10 cellular contexts compared by ENCODE assay signal in genomic region chr2:157420771-157421323, GRCh38. TPM values are rescaled to one million over a fixed set of nuclear protein-coding genes. Genes with fewer than 3 reads are reported as not detected.
DNase-seq lines count a peak whose midpoint lies in the region; ATAC-seq and TF ChIP-seq lines count a peak whose summit lies in the region.
"Had no signal": no experiment of that assay in that cellular context is flagged by ENCODE, and none has a peak within 500 bp of the region (broad histone marks: within the 10 kb centered on the region; RNA-seq: fewer than 3 reads in every experiment).

No MANE protein-coding gene starts in this region.

- POLR2A ChIA-PET in activated CD4-positive, alpha-beta T cell treated with anti-CD3 and anti-CD28 coated beads for 36 hours (lab: Charles Lee): interaction anchor here (0.5 to 4.6 kb wide), 16 partner anchors 9 to 123 kb away, joined by 3 to 25 read pairs (median 6); partner anchors contain the start of gene CYTIP
- POLR2A ChIA-PET in activated naive CD8-positive, alpha-beta T cell treated with anti-CD3 and anti-CD28 coated beads, Interleukin-2, amount 10 ng/mL, durations not matched to agents 7 days and 5 days (lab: Charles Lee): interaction anchor here (0.6 to 18.8 kb wide), 5 partner anchors 9 to 93 kb away, joined by 3 to 470 read pairs (median 4); partner anchors contain the start of gene CYTIP

- H3K4me1 ChIP-seq in spleen: peaks cover 37 to 86% (median 63%) of the 10 kb centered on the region in 6 donors
- H3K4me1 ChIP-seq in ascending aorta: no peaks in the 10 kb centered on the region
- H3K4me1 ChIP-seq: SJSA1 had no signal

- no peaks in the 10 kb centered on the region for H3K27me3 Mint-ChIP-seq in activated CD4-positive, alpha-beta T cell treated with anti-CD3 and anti-CD28 coated beads for 36 hours
- H3K27me3 Mint-ChIP-seq in activated naive CD8-positive, alpha-beta T cell treated with anti-CD3 and anti-CD28 coated beads, Interleukin-2, amount 10 ng/mL, durations not matched to agents 7 days and 5 days: no peaks in the 10 kb centered on the region

- ATAC-seq in activated CD4-positive, alpha-beta T cell treated with anti-CD3 and anti-CD28 coated beads for 36 hours: peak; percentile 57
- peak; percentile 52 for ATAC-seq in HG03457 (IDR thresholded peaks at IDR 0.05; ENCODE audit: unreplicated experiment)
- ATAC-seq in activated naive CD8-positive, alpha-beta T cell treated with anti-CD3 and anti-CD28 coated beads, Interleukin-2, amount 10 ng/mL, durations not matched to agents 7 days and 5 days (ENCODE audit: low read depth): peak; percentile 24

- intact Hi-C loops in activated CD4-positive, alpha-beta T cell treated with anti-CD3 and anti-CD28 coated beads for 36 hours (cut with DNase I, micrococcal nuclease): loop anchor here (1.0 to 10.0 kb wide), 5 partner anchors 8 to 174 kb away; no protein-coding TSS in a partner anchor
- intact Hi-C loops in spleen (cut with DNase I; ENCODE audit: low total_unique reads) (no loop called here), dorsolateral prefrontal cortex (cut with DNase I) (no loop called here), ascending aorta (cut with DNase I) (no loop called here)

- DNase-seq in activated CD4-positive, alpha-beta T cell treated with anti-CD3 and anti-CD28 coated beads for 36 hours: peak; percentile 60
- no peak for DNase-seq in activated CD4-positive, alpha-beta T cell treated with anti-CD3 and anti-CD28 coated beads, Interleukin-2, amount 50 U/mL, for 1 hour
- DNase-seq in activated naive CD8-positive, alpha-beta T cell treated with anti-CD3 and anti-CD28 coated beads, Interleukin-2, amount 10 ng/mL, durations not matched to agents 7 days and 5 days: no peak
- DNase-seq in spleen (peak; percentile 34), epidermal melanocyte (ENCODE audit: insufficient read length, low spot score) (no peak), dorsolateral prefrontal cortex (no peak), ascending aorta (ENCODE audit: low spot score in 2 of 2) (no peak)

- TF ChIP-seq CTCF in spleen (IDR thresholded peaks at IDR 0.05 in 8 of 11, conservative IDR thresholded peaks at IDR 0.05 in 3 of 11) (peak in 1 of 11 experiments; percentile 13), dorsolateral prefrontal cortex (IDR thresholded peaks at IDR 0.05 in 54 of 56, conservative IDR thresholded peaks at IDR 0.05 in 2 of 56; ENCODE audit: low read depth in 1 of 56, partially characterized antibody in 56 of 56) (no peak), ascending aorta (IDR thresholded peaks at IDR 0.05) (no peak)

- H3K9me3 ChIP-seq in spleen (peaks cover 0 to 9% (median 7%) of the 10 kb centered on the region in 8 donors), ascending aorta (no peaks in the 10 kb centered on the region)
- H3K9me3 ChIP-seq: SJSA1, thoracic aorta had no signal

- CTCF ChIA-PET in activated CD4-positive, alpha-beta T cell treated with anti-CD3 and anti-CD28 coated beads for 36 hours (lab: Charles Lee): interaction anchor here (0.7 to 7.1 kb wide), 16 partner anchors 10 to 119 kb away, joined by 3 to 50 read pairs (median 4); partner anchors contain the start of genes CYTIP and ERMN

- H3K27me3 ChIP-seq in spleen (replicated peaks in 1 of 7) (no peaks in the 10 kb centered on the region), dorsolateral prefrontal cortex (peaks cover 0 to 3% (median 0%) of the 10 kb centered on the region in 45 donors), ascending aorta (no peaks in the 10 kb centered on the region)
- H3K27me3 ChIP-seq: SJSA1 had no signal

- peaks cover 78% of the 10 kb centered on the region for H3K4me1 Mint-ChIP-seq in activated CD4-positive, alpha-beta T cell treated with anti-CD3 and anti-CD28 coated beads for 36 hours
- H3K4me1 Mint-ChIP-seq in activated naive CD8-positive, alpha-beta T cell treated with anti-CD3 and anti-CD28 coated beads, Interleukin-2, amount 10 ng/mL, durations not matched to agents 7 days and 5 days: peaks cover 64% of the 10 kb centered on the region

- WGBS in spleen, 5 donors: 28 to 42% (median 34%) methylated on average over 4 of the region's 4 CpGs

- H3K27ac Mint-ChIP-seq in activated CD4-positive, alpha-beta T cell treated with anti-CD3 and anti-CD28 coated beads for 36 hours: peak overlapping the region; percentile 93
- peak overlapping the region; percentile 85 for H3K27ac Mint-ChIP-seq in activated naive CD8-positive, alpha-beta T cell treated with anti-CD3 and anti-CD28 coated beads, Interleukin-2, amount 10 ng/mL, durations not matched to agents 7 days and 5 days

- H3K27ac ChIP-seq in spleen (peak overlapping the region; percentile 64 to 94 (median 88)), dorsolateral prefrontal cortex (peak overlapping the region in 5 of 59 donors; percentile 19 to 57 (median 28)), ascending aorta (no peak overlapping the region)
- H3K27ac ChIP-seq: SJSA1, thoracic aorta had no signal

- no peak for TF ChIP-seq POLR2A in spleen (IDR thresholded peaks at IDR 0.05)

- peak overlapping the region; percentile 52 for H3K4me3 Mint-ChIP-seq in activated CD4-positive, alpha-beta T cell treated with anti-CD3 and anti-CD28 coated beads for 36 hours
- H3K4me3 Mint-ChIP-seq in activated naive CD8-positive, alpha-beta T cell treated with anti-CD3 and anti-CD28 coated beads, Interleukin-2, amount 10 ng/mL, durations not matched to agents 7 days and 5 days: peak overlapping the region; percentile 63

- peaks cover 4 to 92% (median 20%) of the 10 kb centered on the region in 6 donors for H3K36me3 ChIP-seq in spleen
- H3K36me3 ChIP-seq in ascending aorta: no peaks in the 10 kb centered on the region
- H3K36me3 ChIP-seq: SJSA1, thoracic aorta had no signal

- H3K4me3 ChIP-seq in spleen: peak overlapping the region in 1 of 8 donors; percentile 54
- no peak overlapping the region for H3K4me3 ChIP-seq in dorsolateral prefrontal cortex
- H3K4me3 ChIP-seq in ascending aorta: no peak overlapping the region
- H3K4me3 ChIP-seq: SJSA1, thoracic aorta had no signal

- no peaks in the 10 kb centered on the region for H3K9me3 Mint-ChIP-seq in activated CD4-positive, alpha-beta T cell treated with anti-CD3 and anti-CD28 coated beads for 36 hours (ENCODE audit: low read depth)
- H3K9me3 Mint-ChIP-seq in activated naive CD8-positive, alpha-beta T cell treated with anti-CD3 and anti-CD28 coated beads, Interleukin-2, amount 10 ng/mL, durations not matched to agents 7 days and 5 days: peaks cover 3% of the 10 kb centered on the region

- H3K36me3 Mint-ChIP-seq in activated CD4-positive, alpha-beta T cell treated with anti-CD3 and anti-CD28 coated beads for 36 hours (ENCODE audit: low read depth): peaks cover 84% of the 10 kb centered on the region
- H3K36me3 Mint-ChIP-seq in activated naive CD8-positive, alpha-beta T cell treated with anti-CD3 and anti-CD28 coated beads, Interleukin-2, amount 10 ng/mL, durations not matched to agents 7 days and 5 days: peaks cover 66% of the 10 kb centered on the region

RNA-seq across cellular contexts. Expression of gene CYTIP, which starts 23.0 kb away (rescaled TPM):
- total RNA-seq in activated CD4-positive, alpha-beta T cell treated with anti-CD3 and anti-CD28 coated beads for 36 hours: 100 to 1,000 TPM; 470 to 536 TPM
- 100 to 1,000 TPM; 233 to 238 TPM for total RNA-seq in activated naive CD8-positive, alpha-beta T cell treated with anti-CD3 and anti-CD28 coated beads, Interleukin-2, amount 10 ng/mL, durations not matched to agents 7 days and 5 days
- total RNA-seq in spleen (100 to 1,000 TPM in 6 of 7 donors, 10 to 100 TPM in 1; 85.6 to 135 (median 106) TPM), dorsolateral prefrontal cortex (1 to 10 TPM in 99 of 120 experiments, under 1 TPM in 19, not detected in 2; 0.40 to 9.7 (median 1.8) TPM), ascending aorta (5.5 TPM)
- polyA plus RNA-seq in spleen: 10 to 100 TPM; 27.3 to 63.2 (median 29.3) TPM
- total RNA-seq: SJSA1 had no signal

Comparison
In these comparisons a context has a peak if more than half of its experiments do, and no peak if none do; other contexts are left out.
1. DNase-seq: peak in activated CD4-positive, alpha-beta T cell treated with anti-CD3 and anti-CD28 coated beads for 36 hours (single experiment) and spleen (single experiment); none in activated CD4-positive, alpha-beta T cell treated with anti-CD3 and anti-CD28 coated beads, Interleukin-2, amount 50 U/mL, for 1 hour (single experiment), activated naive CD8-positive, alpha-beta T cell treated with anti-CD3 and anti-CD28 coated beads, Interleukin-2, amount 10 ng/mL, durations not matched to agents 7 days and 5 days (single experiment), epidermal melanocyte (single experiment), dorsolateral prefrontal cortex (0 of 10) and ascending aorta (0 of 2).
2. H3K27ac ChIP-seq: peak in spleen (8 of 8); none in ascending aorta (0 of 2).
3. RNA of gene CYTIP, which starts 23.0 kb away (total RNA-seq): 470 to 536 TPM in activated CD4-positive, alpha-beta T cell treated with anti-CD3 and anti-CD28 coated beads for 36 hours, 233 to 238 TPM in activated naive CD8-positive, alpha-beta T cell treated with anti-CD3 and anti-CD28 coated beads, Interleukin-2, amount 10 ng/mL, durations not matched to agents 7 days and 5 days and 85.6 to 135 TPM in spleen; 5.5 TPM in ascending aorta (single experiment) and 0.40 to 9.7 TPM in dorsolateral prefrontal cortex; every median in the first group is over 4 times any median in the second.
4. intact Hi-C loops: an anchor here in activated CD4-positive, alpha-beta T cell treated with anti-CD3 and anti-CD28 coated beads for 36 hours (1.0 to 10.0 kb wide); none called in spleen, dorsolateral prefrontal cortex and ascending aorta.
5. Peak in every context shown above with its lines, with median percentiles within 50 percentile points of each other: ATAC-seq.